Comparison of ENCODE assay signal across 1 cellular context in the genomic region with DNA sequence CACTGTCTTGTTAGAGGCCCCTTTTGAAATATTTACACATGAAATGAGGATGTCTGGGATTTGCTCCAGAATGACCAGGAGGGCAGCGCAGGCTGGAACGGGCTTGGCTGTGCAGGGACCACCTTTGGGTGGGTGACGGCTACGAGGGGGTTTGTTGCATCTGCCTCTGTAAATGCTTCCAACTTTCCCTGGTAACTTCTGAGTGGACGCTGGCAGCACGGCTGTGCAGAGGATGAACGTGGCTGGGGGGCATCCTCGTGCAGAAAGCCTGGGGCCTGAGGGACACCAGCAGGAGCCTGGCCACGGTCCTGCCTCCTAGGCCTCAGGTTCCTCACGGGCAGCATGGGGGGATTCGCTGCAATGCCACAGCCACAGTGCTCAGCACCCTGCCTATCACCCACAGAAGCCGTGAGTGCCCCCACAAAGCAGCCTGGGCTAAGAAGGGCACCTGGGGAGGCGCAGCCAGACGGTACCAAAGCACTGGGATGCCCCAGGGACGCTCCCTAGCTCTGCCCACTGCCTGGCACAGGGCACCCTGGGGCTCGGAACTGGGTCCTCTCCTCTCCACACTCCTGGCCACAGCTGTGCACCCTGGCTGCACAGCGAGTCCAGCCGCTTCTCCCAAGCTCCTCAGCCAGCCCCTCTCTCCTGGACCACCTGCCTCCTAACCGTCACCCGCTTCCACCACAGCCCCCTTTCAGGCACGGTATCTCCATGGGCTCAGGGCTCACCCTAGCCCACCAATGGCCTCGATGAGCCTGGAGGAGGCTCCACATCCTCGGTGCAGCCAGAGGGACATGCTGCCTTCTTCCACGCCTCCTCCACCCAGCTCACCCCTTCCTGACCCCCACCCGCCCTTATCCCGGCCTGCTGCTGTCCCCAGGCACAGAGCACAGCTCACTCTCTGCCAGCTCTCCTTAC.
TF ChIP-seq lines count a peak whose summit lies in the region.

No MANE protein-coding gene starts in this region.

TF ChIP-seq in endothelial cell of umbilical vein, 7 proteins besides CTCF, POLR2A, EP300 and RAD21 (continued from another document):
- no peak for TF ChIP-seq EZH2 (IDR thresholded peaks at IDR 0.05; ENCODE audit: borderline replicate concordance, low read depth, low read length, severe bottlenecking)
TF ChIP-seq in endothelial cell of umbilical vein: peak in this region for 0.
